8 cellular contexts compared by ENCODE assay signal in genomic region chr11:18395735-18396504, GRCh38. TPM values are rescaled to one million over a fixed set of nuclear protein-coding genes. Genes with fewer than 3 reads are reported as not detected.
A peak's percentile ranks its signal among the peaks of the same experiment; 100 is the strongest.
DNase-seq lines count a peak whose midpoint lies in the region; ATAC-seq and TF ChIP-seq lines count a peak whose summit lies in the region.

No MANE protein-coding gene starts in this region.

- TF ChIP-seq CTCF in Caco-2 (IDR thresholded peaks at IDR 0.05; ENCODE audit: insufficient read depth in 1 of 2, low read depth in 1 of 2, low read length in 1 of 2, severe bottlenecking in 1 of 2, unreplicated experiment in 1 of 2) (no peak), endodermal cell (conservative IDR thresholded peaks at IDR 0.05) (no peak)

- H3K4me1 ChIP-seq in Caco-2 (no peaks in the 10 kb centered on the region; the same call in 1 of the 2 replicates), HUES48 (ENCODE audit: control insufficient read depth, insufficient read depth, low read length) (peaks cover 11% of the 10 kb centered on the region; the same call in 1 of the 2 replicates), NT2/D1 (ENCODE audit: insufficient read depth, insufficient read length) (peaks cover 3% of the 10 kb centered on the region), endodermal cell (ENCODE audit: control insufficient read depth, insufficient read depth, low read length) (peaks cover 5% of the 10 kb centered on the region)

- H3K27ac ChIP-seq in HUES48 (ENCODE audit: low read depth, low read length) (peak overlapping the region; percentile 86), endodermal cell (ENCODE audit: low read depth, low read length) (peak overlapping the region; percentile 69)

- H3K4me3 Mint-ChIP-seq in Caco-2 (ENCODE audit: unreplicated experiment): peak overlapping the region; percentile 98
- H3K4me3 Mint-ChIP-seq in endodermal cell: peak overlapping the region; percentile 94

- H3K9me3 ChIP-seq in Caco-2 (no peaks in the 10 kb centered on the region), HUES48 (ENCODE audit: control insufficient read depth, insufficient read depth, low read length) (no peaks in the 10 kb centered on the region), NT2/D1 (ENCODE audit: insufficient read depth, low read length) (no peaks in the 10 kb centered on the region), endodermal cell (ENCODE audit: control insufficient read depth, low read length) (no peaks in the 10 kb centered on the region)

- no peaks in the 10 kb centered on the region for H3K9me3 Mint-ChIP-seq in Caco-2 (ENCODE audit: unreplicated experiment)
- H3K9me3 Mint-ChIP-seq in endodermal cell: no peaks in the 10 kb centered on the region

- WGBS in endodermal cell (ENCODE audit: insufficient coverage in 1 of 2, insufficient read length in 1 of 2), 2 experiments: 0% methylated on average over 38 to 46 of the region's 46 CpGs

- H3K27ac Mint-ChIP-seq in Caco-2 (ENCODE audit: unreplicated experiment) (peak overlapping the region; percentile 98), endodermal cell (peak overlapping the region; percentile 97)

- H3K4me1 Mint-ChIP-seq in Caco-2 (ENCODE audit: low read depth, unreplicated experiment): no peaks in the 10 kb centered on the region
- H3K4me1 Mint-ChIP-seq in endodermal cell: peaks cover 3% of the 10 kb centered on the region

- peak overlapping the region; percentile 70 for H3K9ac ChIP-seq in HUES48 (ENCODE audit: low read depth, low read length)
- H3K9ac ChIP-seq in NT2/D1 (ENCODE audit: insufficient read length, low read depth): peak overlapping the region; percentile 92
- peak overlapping the region; percentile 89 for H3K9ac ChIP-seq in endodermal cell (ENCODE audit: extremely low read depth, low read length, poor library complexity, severe bottlenecking)

- peak overlapping the region; percentile 96 for H3K4me3 ChIP-seq in Caco-2 (ENCODE audit: low read depth, low read length)
- H3K4me3 ChIP-seq in HUES48 (ENCODE audit: low read depth, low read length): peak overlapping the region; percentile 81
- H3K4me3 ChIP-seq in NT2/D1 (ENCODE audit: insufficient read length, low read depth): peak overlapping the region; percentile 74
- H3K4me3 ChIP-seq in endodermal cell (ENCODE audit: low read length): peak overlapping the region; percentile 96

- no peaks in the 10 kb centered on the region for H3K27me3 Mint-ChIP-seq in Caco-2 (ENCODE audit: insufficient read depth, unreplicated experiment)
- H3K27me3 Mint-ChIP-seq in endodermal cell (ENCODE audit: insufficient read depth): peaks cover 4% of the 10 kb centered on the region

- peaks cover 66% of the 10 kb centered on the region for H3K36me3 Mint-ChIP-seq in Caco-2 (ENCODE audit: insufficient read depth, unreplicated experiment)
- peaks cover 35% of the 10 kb centered on the region for H3K36me3 Mint-ChIP-seq in endodermal cell (ENCODE audit: low read depth)

- peaks cover 6% of the 10 kb centered on the region for H3K36me3 ChIP-seq in Caco-2 (ENCODE audit: control insufficient read depth, insufficient read depth, low read length)
- H3K36me3 ChIP-seq in HUES48 (ENCODE audit: control insufficient read depth, insufficient read depth, low read length): peaks cover 43% of the 10 kb centered on the region
- H3K36me3 ChIP-seq in NT2/D1 (ENCODE audit: insufficient read depth, insufficient read length, low read length): peaks cover 55% of the 10 kb centered on the region
- H3K36me3 ChIP-seq in endodermal cell (ENCODE audit: control insufficient read depth, insufficient read depth, low read length): peaks cover 43% of the 10 kb centered on the region

- peak; percentile 97 to 98 for DNase-seq in Caco-2
- DNase-seq in NT2/D1 (ENCODE audit: low read depth, low spot score): peak; percentile 95
- DNase-seq in activated CD8-positive, alpha-beta memory T cell treated with anti-CD3 and anti-CD28 coated beads, Interleukin-2, amount 50 U/mL, for 24 hours (ENCODE audit: extremely low read depth): peak; percentile 88
- peak; percentile 99 for DNase-seq in endodermal cell
- DNase-seq in mesenteric fat pad (ENCODE audit: low spot score): peak; percentile 99
- peak; percentile 82 for DNase-seq in stimulated activated CD8-positive, alpha-beta memory T cell treated with anti-CD3 and anti-CD28 coated beads, Interleukin-15, amount 100 ng/mL, for 1 hour (ENCODE audit: low read depth)

- peak; percentile 67 for ATAC-seq in GM21390 (IDR thresholded peaks at IDR 0.05; ENCODE audit: unreplicated experiment)

- POLR2A ChIA-PET in Caco-2 (lab: Charles Lee): interaction anchor here (0.6 to 2.8 kb wide), 5 partner anchors 12 to 131 kb away, joined by 3 to 57 read pairs (median 7); partner anchors contain the start of genes HPS5 and TSG101

- H3K27me3 ChIP-seq in Caco-2 (replicated peaks; ENCODE audit: control insufficient read depth, insufficient read depth, low read length) (no peaks in the 10 kb centered on the region), HUES48 (ENCODE audit: control insufficient read depth, insufficient read depth, low read length) (peaks cover 6% of the 10 kb centered on the region), NT2/D1 (ENCODE audit: insufficient read depth, insufficient read length) (no peaks in the 10 kb centered on the region), endodermal cell (ENCODE audit: control insufficient read depth, insufficient read depth, low read length, poor library complexity, severe bottlenecking) (no peaks in the 10 kb centered on the region)

- intact Hi-C loops in Caco-2 (cut with micrococcal nuclease; ENCODE audit: unreplicated experiment): loop anchor here (1.0 to 10.0 kb wide), 5 partner anchors 61 to 236 kb away; partner anchors contain the start of genes GTF2H1, HPS5, SAA2 and SPTY2D1

- CTCF ChIA-PET in Caco-2 (lab: Charles Lee): interaction anchor here (0.5 to 2.6 kb wide), 8 partner anchors 12 to 303 kb away, joined by 3 to 16 read pairs (median 4); partner anchors contain the start of gene TMEM86A

- BruUV-seq in Caco-2 (replicated peaks; lab: Mats Ljungman, UMichigan): no TSS peak

RNA-seq across cellular contexts. Expression of gene LDHA, which starts 1.6 kb away (rescaled TPM):
- total RNA-seq in Caco-2 (2022) (396 and 507 TPM in 2 replicates), endodermal cell (100 to 1,000 TPM; 256 to 308 TPM), mesenteric fat pad (957 TPM)
- 630 TPM for polyA plus RNA-seq in endodermal cell (2013, experiment 1 of 2)
- polyA plus RNA-seq in endodermal cell (2013, experiment 2 of 2): 620 TPM

RNA-seq across cellular contexts. Expression of gene LDHC, which starts 16.2 kb away (rescaled TPM):
- total RNA-seq in Caco-2 (2022) (not detected in 2 replicates), endodermal cell (under 1 TPM; 0.58 to 0.62 TPM), mesenteric fat pad (not detected)
- not detected for polyA plus RNA-seq in endodermal cell (2013, experiment 1 of 2)
- polyA plus RNA-seq in endodermal cell (2013, experiment 2 of 2): not detected

RNA-seq across cellular contexts. Expression of gene LDHAL6A, which starts 59.7 kb away (rescaled TPM):
- total RNA-seq in Caco-2 (2022): 0.51 and 0.59 TPM in 2 replicates
- total RNA-seq in endodermal cell: not detected
- polyA plus RNA-seq in endodermal cell (2013, experiment 1 of 2): not detected
- not detected for polyA plus RNA-seq in endodermal cell (2013, experiment 2 of 2)
- not detected for total RNA-seq in mesenteric fat pad

Comparison
In these comparisons a context has a peak if more than half of its experiments do, and no peak if none do; other contexts are left out.
1. Peak in every context shown above with its lines: DNase-seq, ATAC-seq, H3K4me3 ChIP-seq and H3K27ac ChIP-seq.